In genomic region chr10:89505606-89506005, GRCh38 we compare ENCODE assay signal across 28 cellular contexts. TPM values are rescaled to one million over a fixed set of nuclear protein-coding genes. Genes with fewer than 3 reads are reported as not detected.
"Had no signal": no experiment of that assay in that cellular context is flagged by ENCODE, and none has a peak within 500 bp of the region (broad histone marks: within the 10 kb centered on the region; RNA-seq: fewer than 3 reads in every experiment).

No MANE protein-coding gene starts in this region.

- DNase-seq: activated CD4-positive, alpha-beta T cell treated with anti-CD3 and anti-CD28 coated beads for 48 hours; activated CD4-positive, alpha-beta T cell treated with anti-CD3 and anti-CD28 coated beads, Interleukin-2, amount 50 U/mL, for 4 hours; activated CD4-positive, CD25-positive, alpha-beta regulatory T cell treated with anti-CD3 and anti-CD28 coated beads, Interleukin-2, amount 50 U/mL, for 72 hours; activated CD8-positive, alpha-beta memory T cell treated with anti-CD3 and anti-CD28 coated beads, Interleukin-2, amount 10 ng/mL, durations not matched to agents 7 days and 5 days; activated effector memory CD4-positive, alpha-beta T cell treated with Interleukin-2 at 50 U/mL for 16 hours; activated naive CD4-positive, alpha-beta T cell; activated naive CD8-positive, alpha-beta T cell treated with anti-CD3 and anti-CD28 coated beads, Interleukin-2, amount 50 U/mL, for 24 hours; activated T-cell treated with anti-CD3 and anti-CD28 coated beads, Interleukin-2, amount 50 U/mL, for 24 hours; amniotic stem cell; body of pancreas; NCI-H1092; NCI-H1417 treated with DMSO at 0.1 percent for 48 hours; NCI-H1694; NCI-H2029; NCI-H446 treated with DMSO at 0.1 percent for 48 hours; NCI-H524 treated with DMSO at 0.1 percent for 48 hours; NCI-H82; SHP77 treated with DMSO at 0.1 percent for 48 hours; T-helper 17 cell; T-helper 9 cell had no signal

- H3K27me3 ChIP-seq: ascending aorta, body of pancreas had no signal

- H3K9me3 ChIP-seq: ascending aorta, body of pancreas had no signal

- ATAC-seq: activated CD8-positive, alpha-beta memory T cell treated with anti-CD3 and anti-CD28 coated beads, Interleukin-2, amount 10 ng/mL, durations not matched to agents 7 days and 5 days; activated naive CD4-positive, alpha-beta T cell treated with anti-CD3 and anti-CD28 coated beads, Interleukin-2, amount 50 U/mL, for 72 hours; activated naive CD8-positive, alpha-beta T cell treated with anti-CD3 and anti-CD28 coated beads, Interleukin-2, amount 50 U/mL, for 24 hours; body of pancreas; Panc1; T-helper 17 cell; WTC11 had no signal

- H3K27ac ChIP-seq: ascending aorta, body of pancreas, KMS-11 had no signal

- H3K4me1 ChIP-seq: ascending aorta had no signal

- H3K36me3 ChIP-seq: ascending aorta had no signal

- H3K4me3 ChIP-seq: ascending aorta, body of pancreas had no signal

RNA-seq across cellular contexts. Expression of gene SLC16A12, which starts 29.8 kb away (rescaled TPM):
- total RNA-seq: activated CD8-positive, alpha-beta memory T cell treated with anti-CD3 and anti-CD28 coated beads, Interleukin-2, amount 10 ng/mL, durations not matched to agents 7 days and 5 days; activated naive CD4-positive, alpha-beta T cell treated with anti-CD3 and anti-CD28 coated beads, Interleukin-2, amount 50 U/mL, for 72 hours; activated T-helper 1 cell treated with anti-CD3 and anti-CD28 coated beads, Interleukin-12 subunit alpha, Interleukin-12 subunit beta, Interleukin-2, Interleukin-4 antibody, amounts not matched to agents 30 ng/mL and 10 ng/mL and 1 ng/mL, durations not matched to agents 14 hours and 24 hours and 36 hours; ascending aorta; bronchial epithelial cell; OCI-LY7; T-helper 17 cell had no signal
